Comparison of ENCODE assay signal across 8 cellular contexts in genomic region chr6:169722362-169723199, GRCh38. TPM values are rescaled to one million over a fixed set of nuclear protein-coding genes. Genes with fewer than 3 reads are reported as not detected.
A peak's percentile ranks its signal among the peaks of the same experiment; 100 is the strongest.
DNase-seq lines count a peak whose midpoint lies in the region; ATAC-seq and TF ChIP-seq lines count a peak whose summit lies in the region.

No MANE protein-coding gene starts in this region.

- H3K4me1 Mint-ChIP-seq in stimulated activated naive B cell treated with anti-CD40 and anti-IgM and Interleukin-4, amounts not matched to agents 10 μg/mL and 1 μg/mL and 100 μg/mL, for 72 hours: peaks cover 10 to 14% of the 10 kb centered on the region in 2 donors

- TF ChIP-seq CTCF in lower lobe of right lung (IDR thresholded peaks at IDR 0.05): no peak

- H3K4me3 Mint-ChIP-seq in stimulated activated naive B cell treated with anti-CD40 and anti-IgM and Interleukin-4, amounts not matched to agents 10 μg/mL and 1 μg/mL and 100 μg/mL, for 72 hours: peak overlapping the region; percentile 91 to 92

- H3K27ac ChIP-seq in lower lobe of right lung: peak overlapping the region; percentile 88

- peak overlapping the region; percentile 87 for H3K27ac Mint-ChIP-seq in stimulated activated naive B cell treated with anti-CD40 and anti-IgM and Interleukin-4, amounts not matched to agents 10 μg/mL and 1 μg/mL and 100 μg/mL, for 72 hours

- H3K27me3 Mint-ChIP-seq in stimulated activated naive B cell treated with anti-CD40 and anti-IgM and Interleukin-4, amounts not matched to agents 10 μg/mL and 1 μg/mL and 100 μg/mL, for 72 hours: no peaks in the 10 kb centered on the region

- DNase-seq in Caki2 (ENCODE audit: low read depth) (peak; percentile 64), MG63 (peak; percentile 50), lower lobe of right lung (peak; percentile 64), NCI-H2081 treated with DMSO at 0.1 percent for 48 hours (lab: John Stamatoyannopoulos, UW) (no peak)
- DNase-seq in activated CD4-positive, alpha-beta T cell treated with anti-CD3 and anti-CD28 coated beads for 4 hours: peak; percentile 15 to 23
- peak; percentile 16 for DNase-seq in effector CD4-positive, alpha-beta T cell
- DNase-seq in stimulated activated naive B cell treated with anti-CD40 and anti-IgM and Interleukin-4, amounts not matched to agents 10 μg/mL and 1 μg/mL and 100 μg/mL, for 72 hours: peak; percentile 8

- in situ Hi-C loops in Caki2 (cut with HindIII; ENCODE audit: low pct_unique_long_range_greater_than_20kb, low sequenced_read_pairs): no loop called here

- H3K9me3 ChIP-seq in MG63: no peaks in the 10 kb centered on the region
- no peaks in the 10 kb centered on the region for H3K9me3 ChIP-seq in lower lobe of right lung

- H3K9me3 Mint-ChIP-seq in stimulated activated naive B cell treated with anti-CD40 and anti-IgM and Interleukin-4, amounts not matched to agents 10 μg/mL and 1 μg/mL and 100 μg/mL, for 72 hours: no peaks in the 10 kb centered on the region

- intact Hi-C loops in lower lobe of right lung (cut with DNase I): no loop called here

- H3K4me3 ChIP-seq in MG63: peak overlapping the region; percentile 62
- peak overlapping the region; percentile 73 for H3K4me3 ChIP-seq in lower lobe of right lung

- H3K4me1 ChIP-seq in lower lobe of right lung: peaks cover 24% of the 10 kb centered on the region

- H3K27me3 ChIP-seq in MG63 (no peaks in the 10 kb centered on the region), lower lobe of right lung (ENCODE audit: low read depth) (no peaks in the 10 kb centered on the region)

- peaks cover 0 to 9% of the 10 kb centered on the region in 2 donors for H3K36me3 Mint-ChIP-seq in stimulated activated naive B cell treated with anti-CD40 and anti-IgM and Interleukin-4, amounts not matched to agents 10 μg/mL and 1 μg/mL and 100 μg/mL, for 72 hours

- ATAC-seq in GM21390 (IDR thresholded peaks at IDR 0.05; ENCODE audit: unreplicated experiment): peak; percentile 17
- peak; percentile 62 to 64 for ATAC-seq in lower lobe of right lung
- ATAC-seq in stimulated activated naive B cell treated with anti-CD40 and anti-IgM and Interleukin-4, amounts not matched to agents 10 μg/mL and 1 μg/mL and 100 μg/mL, for 72 hours (replicated peaks): peak; percentile 17 to 26

- H3K36me3 ChIP-seq in MG63: peaks cover 8% of the 10 kb centered on the region
- peaks cover 15% of the 10 kb centered on the region for H3K36me3 ChIP-seq in lower lobe of right lung

RNA-seq across cellular contexts. Expression of gene PHF10, which starts 1.7 kb away (rescaled TPM):
- 62.1 and 65.9 TPM in 2 replicates for total RNA-seq in Caki2 (2014; rRNA removed; shearing (Covaris generic); ENCODE audit: low replicate concordance)
- 36.6 and 40.6 TPM in 2 replicates for total RNA-seq in MG63 (2014; rRNA removed; shearing (Covaris generic); ENCODE audit: low replicate concordance)
- 45.7 TPM for total RNA-seq in lower lobe of right lung

RNA-seq across cellular contexts. Expression of gene C6orf120, which starts 20.7 kb away (rescaled TPM):
- 28.0 and 30.1 TPM in 2 replicates for total RNA-seq in Caki2 (2014; rRNA removed; shearing (Covaris generic); ENCODE audit: low replicate concordance)
- 12.7 and 15.3 TPM in 2 replicates for total RNA-seq in MG63 (2014; rRNA removed; shearing (Covaris generic); ENCODE audit: low replicate concordance)
- total RNA-seq in lower lobe of right lung: 22.2 TPM

RNA-seq across cellular contexts. Expression of gene WDR27, which starts 20.8 kb away (rescaled TPM):
- total RNA-seq in Caki2 (2014; rRNA removed; shearing (Covaris generic); ENCODE audit: low replicate concordance): 7.8 and 8.4 TPM in 2 replicates
- 14.6 and 18.0 TPM in 2 replicates for total RNA-seq in MG63 (2014; rRNA removed; shearing (Covaris generic); ENCODE audit: low replicate concordance)
- total RNA-seq in lower lobe of right lung: 38.0 TPM

RNA-seq across cellular contexts. Expression of gene DYNLT2, which starts 28.8 kb away (rescaled TPM):
- total RNA-seq in Caki2 (2014; rRNA removed; shearing (Covaris generic); ENCODE audit: low replicate concordance): 0.54 and 0.81 TPM in 2 replicates
- total RNA-seq in MG63 (2014; rRNA removed; shearing (Covaris generic); ENCODE audit: low replicate concordance): 0.10 TPM in 1 of 2 replicates, not detected in the other
- 1.6 TPM for total RNA-seq in lower lobe of right lung

RNA-seq across cellular contexts. Expression of gene ERMARD, which starts 28.8 kb away (rescaled TPM):
- 9.6 and 22.8 TPM in 2 replicates for total RNA-seq in Caki2 (2014; rRNA removed; shearing (Covaris generic); ENCODE audit: low replicate concordance)
- total RNA-seq in MG63 (2014; rRNA removed; shearing (Covaris generic); ENCODE audit: low replicate concordance): 22.5 and 39.6 TPM in 2 replicates
- total RNA-seq in lower lobe of right lung: 25.4 TPM
